In the genomic region with DNA sequence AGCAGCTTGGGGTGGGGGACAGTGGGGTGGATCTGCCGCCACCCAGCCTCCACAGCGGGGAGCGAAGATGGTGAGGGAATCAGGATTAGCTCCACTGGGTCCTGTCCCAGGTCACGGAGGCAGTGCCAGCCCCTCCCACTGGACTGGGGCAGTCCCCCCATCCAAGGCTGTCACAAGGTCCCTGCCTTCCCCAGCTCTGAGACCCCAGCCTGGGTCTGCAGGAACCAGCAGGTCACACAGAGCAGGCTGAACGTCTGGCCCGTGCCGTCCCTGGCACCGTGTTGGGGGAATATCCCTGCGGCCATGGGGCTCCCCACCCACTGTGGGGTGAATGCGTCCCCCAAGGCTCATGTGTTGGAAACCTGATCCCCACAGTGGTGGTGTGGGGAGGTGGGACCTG, we compare ENCODE assay signal across 17 cellular contexts.
DNase-seq lines count a peak whose midpoint lies in the region; ATAC-seq and TF ChIP-seq lines count a peak whose summit lies in the region.
"Had no signal": no experiment of that assay in that cellular context is flagged by ENCODE, and none has a peak within 500 bp of the region (broad histone marks: within the 10 kb centered on the region; RNA-seq: fewer than 3 reads in every experiment).

No MANE protein-coding gene starts in this region.

- peaks cover 3% of the 10 kb centered on the region for H3K79me1 ChIP-seq in neuronal stem cell (ENCODE audit: low read depth, low read length)

- H2BK120ac ChIP-seq in neuronal stem cell (ENCODE audit: low read depth, low read length) = no peak overlapping the region

- CTCF ChIA-PET in HEK293 (lab: Yijun Ruan, JAX) = no interaction called here

- no peak overlapping the region for H2AFZ ChIP-seq in neuronal stem cell (ENCODE audit: low read length)

- no peak overlapping the region for H3K4me3 Mint-ChIP-seq in stimulated activated naive CD8-positive, alpha-beta T cell treated with anti-CD3 and anti-CD28 coated beads, Interleukin-15, amount 100 ng/mL, for 72 hours
- H3K4me3 Mint-ChIP-seq: B cell; CD4-positive, alpha-beta T cell; CD8-positive, alpha-beta T cell had no signal

- H2BK5ac ChIP-seq in neuronal stem cell (ENCODE audit: low read length) = no peak overlapping the region

- no peak overlapping the region for H4K91ac ChIP-seq in neuronal stem cell (ENCODE audit: low read depth, low read length, poor library complexity)

- H3K27me3 ChIP-seq in neuronal stem cell (ENCODE audit: control insufficient read depth in 3 of 3, insufficient read depth in 3 of 3, low read depth in 1 of 3, low read length in 3 of 3) (no peaks in the 10 kb centered on the region), tibial artery (peaks cover 0 to 5% of the 10 kb centered on the region in 2 donors)

- H3K27ac ChIP-seq in HEK293 (ENCODE audit: extremely low read depth, low read depth, low read length) = no peak overlapping the region
- H3K27ac ChIP-seq in neuronal stem cell (replicated peaks; ENCODE audit: low read length) = no peak overlapping the region
- H3K27ac ChIP-seq in tibial artery = no peak overlapping the region
- H3K27ac ChIP-seq: 22Rv1, A549, C4-2B had no signal

- no peak overlapping the region for H3K4me2 ChIP-seq in neuronal stem cell (ENCODE audit: insufficient read depth, low read length, poor library complexity, severe bottlenecking)
- H3K4me2 ChIP-seq: A549 had no signal

- intact Hi-C loops in tibial artery (cut with DNase I; ENCODE audit: low total_unique reads) = no loop called here

- no peak overlapping the region for H4K8ac ChIP-seq in neuronal stem cell (ENCODE audit: low read depth, low read length)

- H3K27ac Mint-ChIP-seq in stimulated activated naive CD8-positive, alpha-beta T cell treated with anti-CD3 and anti-CD28 coated beads, Interleukin-15, amount 100 ng/mL, for 72 hours = no peak overlapping the region
- H3K27ac Mint-ChIP-seq: B cell; CD4-positive, alpha-beta T cell; CD8-positive, alpha-beta T cell had no signal

- no peak for TF ChIP-seq CTCF in HEK293 (tag by site-specific recombination; IDR thresholded peaks at IDR 0.05)
- TF ChIP-seq CTCF in tibial artery (IDR thresholded peaks at IDR 0.05) = no peak

- H3K23ac ChIP-seq in neuronal stem cell (ENCODE audit: low read depth, low read length, poor library complexity) = no peak overlapping the region

- no peaks in the 10 kb centered on the region for H3K4me1 ChIP-seq in HEK293 (ENCODE audit: control insufficient read depth, insufficient read depth, low read length)
- H3K4me1 ChIP-seq in neuronal stem cell (ENCODE audit: control insufficient read depth in 2 of 2, insufficient read depth in 1 of 2, low read depth in 1 of 2, low read length in 2 of 2) = no peaks in the 10 kb centered on the region
- H3K4me1 ChIP-seq in tibial artery = no peaks in the 10 kb centered on the region
- H3K4me1 ChIP-seq: A549, Caco-2 had no signal

- H3K9me3 Mint-ChIP-seq in stimulated activated naive CD8-positive, alpha-beta T cell treated with anti-CD3 and anti-CD28 coated beads, Interleukin-15, amount 100 ng/mL, for 72 hours = peaks cover 0 to 4% of the 10 kb centered on the region in 2 donors

- no peaks in the 10 kb centered on the region for H3K9me3 ChIP-seq in HEK293 (ENCODE audit: control insufficient read depth, insufficient read depth, low read depth, low read length)
- peaks cover 8 to 9% of the 10 kb centered on the region in 2 donors for H3K9me3 ChIP-seq in neuronal stem cell (replicated peaks in 1 of 2; ENCODE audit: control insufficient read depth in 2 of 2, insufficient read depth in 1 of 2, low read depth in 1 of 2, low read length in 2 of 2)
- peaks cover 0 to 5% (median 3%) of the 10 kb centered on the region in 3 donors for H3K9me3 ChIP-seq in tibial artery
- H3K9me3 ChIP-seq: A549 had no signal

- H3K18ac ChIP-seq in neuronal stem cell (ENCODE audit: low read length) = no peak overlapping the region

- H3K27me3 Mint-ChIP-seq in stimulated activated naive CD8-positive, alpha-beta T cell treated with anti-CD3 and anti-CD28 coated beads, Interleukin-15, amount 100 ng/mL, for 72 hours = no peaks in the 10 kb centered on the region
- H3K27me3 Mint-ChIP-seq: B cell; CD4-positive, alpha-beta T cell had no signal

- H3K36me3 ChIP-seq in HEK293 (ENCODE audit: control insufficient read depth in 2 of 2, insufficient read depth in 1 of 2, low read length in 2 of 2) (no peaks in the 10 kb centered on the region), neuronal stem cell (replicated peaks in 1 of 2; ENCODE audit: control insufficient read depth in 2 of 2, insufficient read depth in 2 of 2, low read length in 2 of 2) (peaks cover 0 to 1% of the 10 kb centered on the region in 2 donors), tibial artery (no peaks in the 10 kb centered on the region)

- no peak overlapping the region for H3K4ac ChIP-seq in neuronal stem cell (ENCODE audit: low read length)

- no peak overlapping the region for H3K9ac ChIP-seq in neuronal stem cell (ENCODE audit: low read depth, low read length, poor library complexity)

- H2AK5ac ChIP-seq in neuronal stem cell (ENCODE audit: low read depth, low read length) = peak overlapping the region; percentile 79

- POLR2A ChIA-PET in HEK293 (lab: Yijun Ruan, JAX) = no interaction called here

- no peak overlapping the region for H2BK15ac ChIP-seq in neuronal stem cell (ENCODE audit: low read length)

- WGBS in neuronal stem cell (ENCODE audit: extremely low coverage in 2 of 2, insufficient read length in 2 of 2, insufficient replicate concordance in 1 of 2), 2 donors = no CpG with 5 or more reads among the region's 10 CpGs

- H3K14ac ChIP-seq in neuronal stem cell (ENCODE audit: low read length) = no peak overlapping the region

- DNase-seq in stimulated activated naive CD8-positive, alpha-beta T cell treated with anti-CD3 and anti-CD28 coated beads, Interleukin-15, amount 100 ng/mL, for 72 hours = no peak
- no peak for DNase-seq in stimulated activated naive CD8-positive, alpha-beta T cell treated with anti-CD3 and anti-CD28 coated beads, Interleukin-15, Interleukin-2, amounts not matched to agents 100 U/mL and 50 U/mL, for 24 hours
- DNase-seq in neuronal stem cell (ENCODE audit: low spot score) (no peak), occipital lobe (lab: John Stamatoyannopoulos, UW) (no peak), tibial artery (no peak)
- DNase-seq: AML-193; Caco-2; Calu3; CD4-positive, alpha-beta T cell; CD8-positive, alpha-beta T cell; DMS79 treated with DMSO at 0.1 percent for 48 hours; GF-D8 had no signal

- no peaks in the 10 kb centered on the region for H3K4me1 Mint-ChIP-seq in stimulated activated naive CD8-positive, alpha-beta T cell treated with anti-CD3 and anti-CD28 coated beads, Interleukin-15, amount 100 ng/mL, for 72 hours
- H3K4me1 Mint-ChIP-seq: B cell had no signal

- H3K4me3 ChIP-seq in HEK293 (ENCODE audit: low read depth, low read length) = no peak overlapping the region
- no peak overlapping the region for H3K4me3 ChIP-seq in neuronal stem cell (ENCODE audit: low read length in 2 of 2)
- no peak overlapping the region for H3K4me3 ChIP-seq in tibial artery
- H3K4me3 ChIP-seq: A549 had no signal

- peak overlapping the region; percentile 84 for H2BK12ac ChIP-seq in neuronal stem cell (ENCODE audit: low read length)

- peak; percentile 27 for ATAC-seq in stimulated activated naive CD8-positive, alpha-beta T cell treated with anti-CD3 and anti-CD28 coated beads, Interleukin-15, amount 100 ng/mL, for 72 hours
- ATAC-seq in stimulated activated naive CD8-positive, alpha-beta T cell treated with anti-CD3 and anti-CD28 coated beads, Interleukin-15, Interleukin-2, amounts not matched to agents 100 U/mL and 50 U/mL, for 24 hours = no peak
- ATAC-seq: CD8-positive, alpha-beta T cell had no signal

TF ChIP-seq in HEK293, 187 proteins besides CTCF, POLR2A, EP300 and RAD21:
- TF ChIP-seq, protein P1, sequence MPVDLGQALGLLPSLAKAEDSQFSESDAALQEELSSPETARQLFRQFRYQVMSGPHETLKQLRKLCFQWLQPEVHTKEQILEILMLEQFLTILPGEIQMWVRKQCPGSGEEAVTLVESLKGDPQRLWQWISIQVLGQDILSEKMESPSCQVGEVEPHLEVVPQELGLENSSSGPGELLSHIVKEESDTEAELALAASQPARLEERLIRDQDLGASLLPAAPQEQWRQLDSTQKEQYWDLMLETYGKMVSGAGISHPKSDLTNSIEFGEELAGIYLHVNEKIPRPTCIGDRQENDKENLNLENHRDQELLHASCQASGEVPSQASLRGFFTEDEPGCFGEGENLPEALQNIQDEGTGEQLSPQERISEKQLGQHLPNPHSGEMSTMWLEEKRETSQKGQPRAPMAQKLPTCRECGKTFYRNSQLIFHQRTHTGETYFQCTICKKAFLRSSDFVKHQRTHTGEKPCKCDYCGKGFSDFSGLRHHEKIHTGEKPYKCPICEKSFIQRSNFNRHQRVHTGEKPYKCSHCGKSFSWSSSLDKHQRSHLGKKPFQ (tag by site-specific recombination; IDR thresholded peaks at IDR 0.05) = no peak
- TF ChIP-seq ZIC2 (tag by site-specific recombination; IDR thresholded peaks at IDR 0.05) (no peak), KLF1 (tag by site-specific recombination; IDR thresholded peaks at IDR 0.05) (peak; percentile 34; the same call in 1 of the 2 replicates)
